Comparison of ENCODE assay signal across 20 cellular contexts in the genomic region with DNA sequence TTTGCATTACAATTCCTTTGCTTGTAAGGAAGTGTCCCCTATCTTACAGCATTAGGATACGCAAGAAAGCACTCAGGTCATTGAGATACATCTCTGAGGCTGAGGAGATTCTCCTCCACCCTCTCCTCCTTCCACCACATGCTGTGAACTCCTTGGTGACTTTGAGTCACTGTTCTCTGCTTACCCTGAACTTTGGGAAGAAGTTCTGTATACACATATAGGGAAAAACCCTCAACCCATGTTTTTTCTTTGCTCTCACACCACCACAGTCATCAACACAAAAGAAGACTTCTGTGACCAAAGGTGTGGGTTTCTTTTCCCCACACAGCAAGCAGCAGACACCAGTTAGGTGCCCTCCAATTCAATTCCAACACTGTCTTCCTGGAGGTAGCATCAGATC. TPM values are rescaled to one million over a fixed set of nuclear protein-coding genes. Genes with fewer than 3 reads are reported as not detected.
DNase-seq lines count a peak whose midpoint lies in the region; ATAC-seq and TF ChIP-seq lines count a peak whose summit lies in the region.
"Had no signal": no experiment of that assay in that cellular context is flagged by ENCODE, and none has a peak within 500 bp of the region (broad histone marks: within the 10 kb centered on the region; RNA-seq: fewer than 3 reads in every experiment).

No MANE protein-coding gene starts in this region.

- no TSS peak for BruUV-seq in MCF 10A (replicated peaks; lab: Mats Ljungman, UMichigan)
- no TSS peak for BruUV-seq in mammary epithelial cell (replicated peaks; lab: Mats Ljungman, UMichigan)

- dilution Hi-C loops in mammary epithelial cell (cut with HindIII; ENCODE audit: low sequenced_read_pairs), result no loop called here

- TF ChIP-seq POLR2A in gastroesophageal sphincter (IDR thresholded peaks at IDR 0.05), result no peak

- no peak overlapping the region for H3K14ac ChIP-seq in mesenchymal stem cell (ENCODE audit: low read length in 2 of 2)

- H3K27me3 Mint-ChIP-seq in T-helper 2 cell treated with Interferon-gamma antibody and Interleukin-4, amounts not matched to agents 5 μg/mL and 100 μg/mL, for 36 hours (ENCODE audit: low read depth), result no peaks in the 10 kb centered on the region
- H3K27me3 Mint-ChIP-seq in MCF 10A (ENCODE audit: insufficient read depth, unreplicated experiment), result no peaks in the 10 kb centered on the region

- H3K79me1 ChIP-seq in mesenchymal stem cell (replicated peaks; ENCODE audit: low read length, poor library complexity, severe bottlenecking), result peaks cover 20% of the 10 kb centered on the region

- no peak overlapping the region for H2AFZ ChIP-seq in mammary epithelial cell (ENCODE audit: low read depth, low read length)
- no peak overlapping the region for H2AFZ ChIP-seq in mesenchymal stem cell (ENCODE audit: low read depth, low read length)
- H2AFZ ChIP-seq: PC-9 had no signal

- no peak overlapping the region for H3K4me3 ChIP-seq in mammary epithelial cell (replicated peaks in 1 of 3; ENCODE audit: insufficient read depth in 1 of 3, low read depth in 2 of 3, low read length in 3 of 3)
- H3K4me3 ChIP-seq in mesenchymal stem cell (ENCODE audit: insufficient read depth in 1 of 2, low read depth in 1 of 2, low read length in 2 of 2), result no peak overlapping the region
- H3K4me3 ChIP-seq in gastroesophageal sphincter, result no peak overlapping the region
- H3K4me3 ChIP-seq: BLaER1, PC-9 had no signal

- no peaks in the 10 kb centered on the region for H3K9me3 ChIP-seq in mammary epithelial cell (replicated peaks; ENCODE audit: insufficient read depth, low read length)
- no peaks in the 10 kb centered on the region for H3K9me3 ChIP-seq in mesenchymal stem cell (ENCODE audit: control insufficient read depth, low read length)
- H3K9me3 ChIP-seq in gastroesophageal sphincter, result no peaks in the 10 kb centered on the region

- DNase-seq in T-helper 2 cell treated with Interferon-gamma antibody and Interleukin-4, amounts not matched to agents 5 μg/mL and 100 μg/mL, for 36 hours (ENCODE audit: low spot score), result no peak
- DNase-seq in T-helper 2 cell (no peak), MCF 10A (ENCODE audit: unreplicated experiment) (no peak), mammary epithelial cell (no peak), mesenchymal stem cell (no peak), inferior parietal cortex (ENCODE audit: extremely low spot score) (no peak)
- DNase-seq: COR-L47, DMS153, Karpas-422, NCI-H1417, NCI-H1930, NCI-H2171, NCI-H446 treated with DMSO at 0.1 percent for 48 hours, NCI-H774, PC-9 had no signal

- H3K27ac ChIP-seq in mammary epithelial cell (ENCODE audit: insufficient read depth, low read depth, low read length), result no peak overlapping the region
- H3K27ac ChIP-seq in mesenchymal stem cell (ENCODE audit: low read length, poor library complexity, severe bottlenecking), result peak overlapping the region; percentile 4
- no peak overlapping the region for H3K27ac ChIP-seq in gastroesophageal sphincter
- H3K27ac ChIP-seq: 22Rv1, BLaER1, PC-9 had no signal

- no peak overlapping the region for H3K4me2 ChIP-seq in mammary epithelial cell (ENCODE audit: insufficient read depth, low read depth, low read length)
- no peak overlapping the region for H3K4me2 ChIP-seq in mesenchymal stem cell (ENCODE audit: low read length, poor library complexity, severe bottlenecking)
- H3K4me2 ChIP-seq: BLaER1, PC-9 had no signal

- no peak overlapping the region for H4K91ac ChIP-seq in mesenchymal stem cell (ENCODE audit: low read length)

- H3K18ac ChIP-seq in mesenchymal stem cell (ENCODE audit: low read depth in 1 of 2, low read length in 2 of 2), result no peak overlapping the region

- no peak overlapping the region for H4K8ac ChIP-seq in mesenchymal stem cell (ENCODE audit: low read length)

- H3K9ac ChIP-seq in mammary epithelial cell (ENCODE audit: insufficient read depth, low read length) (no peak overlapping the region), mesenchymal stem cell (ENCODE audit: low read length) (no peak overlapping the region)
- H3K9ac ChIP-seq: BLaER1 had no signal

- H4K20me1 ChIP-seq in mammary epithelial cell (ENCODE audit: insufficient read depth, low read length), result no peaks in the 10 kb centered on the region

- no peak overlapping the region for H2BK120ac ChIP-seq in mesenchymal stem cell (ENCODE audit: low read depth, low read length)

- H3K4me3 Mint-ChIP-seq in T-helper 2 cell treated with Interferon-gamma antibody and Interleukin-4, amounts not matched to agents 5 μg/mL and 100 μg/mL, for 36 hours, result no peak overlapping the region
- no peak overlapping the region for H3K4me3 Mint-ChIP-seq in MCF 10A (ENCODE audit: unreplicated experiment)

- CTCF ChIA-PET in MCF 10A (lab: Yijun Ruan, JAX), result no interaction called here
- CTCF ChIA-PET in mammary epithelial cell (lab: Charles Lee; ENCODE audit: low non-redundant PET), result no interaction called here

- H3K36me3 ChIP-seq in mammary epithelial cell (ENCODE audit: insufficient read depth, low read length) (peaks cover 12% of the 10 kb centered on the region), mesenchymal stem cell (ENCODE audit: control insufficient read depth in 1 of 2, insufficient read depth in 2 of 2, low read depth in 1 of 2, low read length in 2 of 2) (peaks cover 22 to 51% of the 10 kb centered on the region in 2 experiments), gastroesophageal sphincter (peaks cover 0 to 50% of the 10 kb centered on the region in 2 donors)

- no peak overlapping the region for H3K23ac ChIP-seq in mesenchymal stem cell (ENCODE audit: low read length in 2 of 2)

- POLR2A ChIA-PET in MCF 10A (lab: Yijun Ruan, JAX), result interaction anchor here (1.3 kb wide), 1 partner anchor 9 kb away, joined by 4 read pairs; no protein-coding TSS in a partner anchor

- ATAC-seq in GM18511 (IDR thresholded peaks at IDR 0.05; ENCODE audit: unreplicated experiment) (no peak), gastroesophageal sphincter (no peak)
- ATAC-seq: HCT116 had no signal

- intact Hi-C loops in MCF 10A (cut with micrococcal nuclease), result no loop called here
- intact Hi-C loops in mammary epithelial cell (cut with micrococcal nuclease), result no loop called here

- H3K4me1 ChIP-seq in mammary epithelial cell (ENCODE audit: insufficient read depth, low read length) (no peaks in the 10 kb centered on the region), mesenchymal stem cell (ENCODE audit: control insufficient read depth, insufficient read depth, low read depth, low read length) (peaks cover 10% of the 10 kb centered on the region), gastroesophageal sphincter (no peaks in the 10 kb centered on the region)
- H3K4me1 ChIP-seq: BLaER1 had no signal

- TF ChIP-seq EP300 in gastroesophageal sphincter (IDR thresholded peaks at IDR 0.05), result no peak

- no peak overlapping the region for H3K4ac ChIP-seq in mesenchymal stem cell (ENCODE audit: low read depth in 1 of 2, low read length in 2 of 2)

- in situ Hi-C loops in mammary epithelial cell (cut with MboI; ENCODE audit: low sequenced_read_pairs in 2 of 2), result no loop called here

- H2BK15ac ChIP-seq in mesenchymal stem cell (ENCODE audit: low read depth, poor library complexity, severe bottlenecking), result no peak overlapping the region

- no peak overlapping the region for H2BK12ac ChIP-seq in mesenchymal stem cell (ENCODE audit: low read length in 2 of 2)

- H2BK5ac ChIP-seq in mesenchymal stem cell (ENCODE audit: low read depth, low read length, poor library complexity, severe bottlenecking), result no peak overlapping the region

- TF ChIP-seq CTCF in MCF 10A (IDR thresholded peaks at IDR 0.05; ENCODE audit: unreplicated experiment) (no peak), mammary epithelial cell (conservative IDR thresholded peaks at IDR 0.05 in 1 of 2, IDR thresholded peaks at IDR 0.05 in 1 of 2; ENCODE audit: extremely low read depth in 1 of 2, insufficient read depth in 1 of 2, low read depth in 1 of 2, low read length in 2 of 2) (no peak), gastroesophageal sphincter (IDR thresholded peaks at IDR 0.05) (no peak)

- H2AK5ac ChIP-seq in mesenchymal stem cell (ENCODE audit: low read length, severe bottlenecking), result no peak overlapping the region

- H3K9me3 Mint-ChIP-seq in T-helper 2 cell treated with Interferon-gamma antibody and Interleukin-4, amounts not matched to agents 5 μg/mL and 100 μg/mL, for 36 hours, result no peaks in the 10 kb centered on the region
- no peaks in the 10 kb centered on the region for H3K9me3 Mint-ChIP-seq in MCF 10A (ENCODE audit: unreplicated experiment)

- peaks cover under 1% of the 10 kb centered on the region for H3K4me1 Mint-ChIP-seq in T-helper 2 cell treated with Interferon-gamma antibody and Interleukin-4, amounts not matched to agents 5 μg/mL and 100 μg/mL, for 36 hours (ENCODE audit: low read depth)
- peaks cover 7% of the 10 kb centered on the region for H3K4me1 Mint-ChIP-seq in MCF 10A (ENCODE audit: insufficient read depth, unreplicated experiment)

- H3K27ac Mint-ChIP-seq in T-helper 2 cell treated with Interferon-gamma antibody and Interleukin-4, amounts not matched to agents 5 μg/mL and 100 μg/mL, for 36 hours, result peak overlapping the region; percentile 20
- peak overlapping the region; percentile 59 for H3K27ac Mint-ChIP-seq in MCF 10A (ENCODE audit: low read depth, unreplicated experiment)

- peaks cover 38% of the 10 kb centered on the region for H3K36me3 Mint-ChIP-seq in T-helper 2 cell treated with Interferon-gamma antibody and Interleukin-4, amounts not matched to agents 5 μg/mL and 100 μg/mL, for 36 hours (ENCODE audit: low read depth)
- peaks cover 46% of the 10 kb centered on the region for H3K36me3 Mint-ChIP-seq in MCF 10A (ENCODE audit: insufficient read depth, unreplicated experiment)

- H3K79me2 ChIP-seq in mammary epithelial cell (ENCODE audit: insufficient read depth, low read length), result peaks cover 69% of the 10 kb centered on the region

- no peaks in the 10 kb centered on the region for H3K27me3 ChIP-seq in mammary epithelial cell (ENCODE audit: insufficient read depth, low read length)
- H3K27me3 ChIP-seq in mesenchymal stem cell (ENCODE audit: control insufficient read depth in 1 of 2, insufficient read depth in 1 of 2, low read length in 2 of 2), result no peaks in the 10 kb centered on the region
- H3K27me3 ChIP-seq in gastroesophageal sphincter, result no peaks in the 10 kb centered on the region
- H3K27me3 ChIP-seq: BLaER1 had no signal

- WGBS in mammary epithelial cell (ENCODE audit: low coverage, missing lambda C conversion rate), result 100% methylated on average over 1 of the region's 1 CpG
- WGBS in mesenchymal stem cell, result 100% methylated on average over 1 of the region's 1 CpG
- WGBS in gastroesophageal sphincter (ENCODE audit: low coverage in 1 of 2), 2 donors, result 83% methylated on average over 1 of the region's 1 CpG; no CpG with 5 or more reads in 1 of the 2 donors

RNA-seq across cellular contexts. Expression of gene CNOT6, which starts 38.1 kb away (rescaled TPM):
- 67.0 and 73.1 TPM in 2 replicates for total RNA-seq in MCF 10A (2022)
- 10 to 100 TPM; 21.0 to 38.7 TPM for total RNA-seq in mammary epithelial cell
- 16.9 TPM for polyA plus RNA-seq in mammary epithelial cell
- polyA minus RNA-seq in mammary epithelial cell, result 129 TPM
- 13.2 TPM for polyA plus RNA-seq in mesenchymal stem cell (2013, experiment 1 of 2)
- 13.5 TPM for polyA plus RNA-seq in mesenchymal stem cell (2013, experiment 2 of 2)
- 10 to 100 TPM; 15.8 to 25.7 (median 24.1) TPM for total RNA-seq in gastroesophageal sphincter

RNA-seq across cellular contexts. Expression of gene SCGB3A1, which starts 59.0 kb away (rescaled TPM):
- total RNA-seq in MCF 10A (2022) (not detected in 2 replicates), mammary epithelial cell (not detected), gastroesophageal sphincter (10 to 100 TPM in 1 of 4 donors, not detected in 3; 78.4 TPM)
- not detected for polyA plus RNA-seq in mammary epithelial cell
- not detected for polyA minus RNA-seq in mammary epithelial cell
- not detected for polyA plus RNA-seq in mesenchymal stem cell (2013, experiment 1 of 2)
- not detected for polyA plus RNA-seq in mesenchymal stem cell (2013, experiment 2 of 2)
- total RNA-seq: PC-9 had no signal
